In genomic region chr7:139871276-139871675, GRCh38 we compare ENCODE assay signal across 1 cellular context.
TF ChIP-seq lines count a peak whose summit lies in the region.

No MANE protein-coding gene starts in this region.

TF ChIP-seq in SK-N-SH treated with all-trans-retinoic acid at 6 μM for 48 hours, 23 proteins besides CTCF, POLR2A, EP300 and RAD21 (continued from another document):
- TF ChIP-seq TSHZ2 (CRISPR knock-in tag; IDR thresholded peaks at IDR 0.05) (no peak), ZFP3 (CRISPR knock-in tag; IDR thresholded peaks at IDR 0.05) (no peak)
TF ChIP-seq in SK-N-SH treated with all-trans-retinoic acid at 6 μM for 48 hours: peak in this region for 0.
